8 cellular contexts compared by ENCODE assay signal in genomic region chr11:118531597-118532084, GRCh38. TPM values are rescaled to one million over a fixed set of nuclear protein-coding genes. Genes with fewer than 3 reads are reported as not detected.
A peak's percentile ranks its signal among the peaks of the same experiment; 100 is the strongest.
DNase-seq lines count a peak whose midpoint lies in the region; ATAC-seq, FAIRE-seq and TF ChIP-seq lines count a peak whose summit lies in the region.

No MANE protein-coding gene starts in this region.

- no peaks in the 10 kb centered on the region for H3K9me3 ChIP-seq in cardiac muscle cell (ENCODE audit: low read depth)

- no peaks in the 10 kb centered on the region for H3K4me1 ChIP-seq in cardiac muscle cell (ENCODE audit: low read depth)

- TF ChIP-seq CTCF in cardiac muscle cell (IDR thresholded peaks at IDR 0.05; ENCODE audit: low read depth, low read length) (no peak), mesothelial cell of epicardium (IDR thresholded peaks at IDR 0.05; ENCODE audit: unreplicated experiment) (no peak), D721Med (IDR thresholded peaks at IDR 0.05; ENCODE audit: insufficient read depth, missing control alignments) (no peak)

- H3K4me3 Mint-ChIP-seq in central memory CD8-positive, alpha-beta T cell: peak overlapping the region; percentile 89
- H3K4me3 Mint-ChIP-seq in mesothelial cell of epicardium: peak overlapping the region; percentile 93

- no peaks in the 10 kb centered on the region for H3K9me3 Mint-ChIP-seq in central memory CD8-positive, alpha-beta T cell
- H3K9me3 Mint-ChIP-seq in mesothelial cell of epicardium: no peaks in the 10 kb centered on the region

- no peaks in the 10 kb centered on the region for H3K36me3 ChIP-seq in cardiac muscle cell

- no peaks in the 10 kb centered on the region for H3K27me3 Mint-ChIP-seq in central memory CD8-positive, alpha-beta T cell
- H3K27me3 Mint-ChIP-seq in mesothelial cell of epicardium (ENCODE audit: low read depth): no peaks in the 10 kb centered on the region

- no peak for DNase-seq in cardiac muscle cell (ENCODE audit: low read depth in 1 of 2, low spot score in 1 of 2)
- DNase-seq in Right ventricle myocardium inferior (ENCODE audit: missing footprints): no peak
- DNase-seq in central memory CD8-positive, alpha-beta T cell (ENCODE audit: low spot score in 2 of 2): no peak
- no peak for DNase-seq in mesothelial cell of epicardium (ENCODE audit: low spot score in 2 of 2, unreplicated experiment in 2 of 2)
- DNase-seq in D721Med (ENCODE audit: insufficient read length, low spot score): no peak
- DNase-seq in OCI-M2 (lab: John Stamatoyannopoulos, UW; ENCODE audit: unreplicated experiment): no peak
- DNase-seq in cerebellar nuclear complex (lab: John Stamatoyannopoulos, UW): no peak

- peak overlapping the region; percentile 35 for H3K27ac Mint-ChIP-seq in central memory CD8-positive, alpha-beta T cell (ENCODE audit: low read depth)
- peak overlapping the region; percentile 94 for H3K27ac Mint-ChIP-seq in mesothelial cell of epicardium

- H3K27ac ChIP-seq in cardiac muscle cell: peak overlapping the region; percentile 57

- peak overlapping the region; percentile 97 for H3K4me3 ChIP-seq in cardiac muscle cell

- ATAC-seq in Right ventricle myocardium inferior (no peak), GM21367 (IDR thresholded peaks at IDR 0.05; ENCODE audit: unreplicated experiment) (no peak)
- ATAC-seq in central memory CD8-positive, alpha-beta T cell (replicated peaks; ENCODE audit: extremely low read depth, poor library complexity, severe bottlenecking): peak; percentile 6

- no peak for FAIRE-seq in D721Med (lab: Jason Lieb, UNC)

- no peaks in the 10 kb centered on the region for H3K27me3 ChIP-seq in cardiac muscle cell

- H3K36me3 Mint-ChIP-seq in central memory CD8-positive, alpha-beta T cell (ENCODE audit: insufficient read depth): peaks cover 7% of the 10 kb centered on the region
- peaks cover 6% of the 10 kb centered on the region for H3K36me3 Mint-ChIP-seq in mesothelial cell of epicardium

- peaks cover 33% of the 10 kb centered on the region for H3K4me1 Mint-ChIP-seq in central memory CD8-positive, alpha-beta T cell
- H3K4me1 Mint-ChIP-seq in mesothelial cell of epicardium: peaks cover 24% of the 10 kb centered on the region

- intact Hi-C loops in Right ventricle myocardium inferior (cut with DNase I): no loop called here

RNA-seq across cellular contexts. Expression of gene TMEM25, which starts 0.6 kb away (rescaled TPM):
- total RNA-seq in cardiac muscle cell (50.0 and 51.3 TPM in 2 replicates), Right ventricle myocardium inferior (10.8 TPM), mesothelial cell of epicardium (46.1 to 48.0 TPM (median 46.7 TPM) in 3 replicates)
- polyA plus RNA-seq in cardiac muscle cell: 34.9 and 41.1 TPM in 2 replicates

RNA-seq across cellular contexts. Expression of gene TTC36, which starts 4.4 kb away (rescaled TPM):
- total RNA-seq in cardiac muscle cell: 8.2 and 11.3 TPM in 2 replicates
- 4.6 and 5.6 TPM in 2 replicates for polyA plus RNA-seq in cardiac muscle cell
- 0.92 TPM for total RNA-seq in Right ventricle myocardium inferior
- total RNA-seq in mesothelial cell of epicardium: 1.1 TPM in 3 replicates

RNA-seq across cellular contexts. Expression of gene IFT46, which starts 34.1 kb away (rescaled TPM):
- total RNA-seq in cardiac muscle cell: 22.0 and 25.2 TPM in 2 replicates
- polyA plus RNA-seq in cardiac muscle cell: 24.5 and 24.8 TPM in 2 replicates
- total RNA-seq in Right ventricle myocardium inferior: 24.9 TPM
- total RNA-seq in mesothelial cell of epicardium: 22.3 to 24.1 TPM (median 23.7 TPM) in 3 replicates

RNA-seq across cellular contexts. Expression of gene ARCN1, which starts 40.6 kb away (rescaled TPM):
- total RNA-seq in cardiac muscle cell (77.6 and 94.3 TPM in 2 replicates), Right ventricle myocardium inferior (93.4 TPM), mesothelial cell of epicardium (139 to 144 TPM (median 140 TPM) in 3 replicates)
- polyA plus RNA-seq in cardiac muscle cell: 117 and 124 TPM in 2 replicates
